In the genomic region with DNA sequence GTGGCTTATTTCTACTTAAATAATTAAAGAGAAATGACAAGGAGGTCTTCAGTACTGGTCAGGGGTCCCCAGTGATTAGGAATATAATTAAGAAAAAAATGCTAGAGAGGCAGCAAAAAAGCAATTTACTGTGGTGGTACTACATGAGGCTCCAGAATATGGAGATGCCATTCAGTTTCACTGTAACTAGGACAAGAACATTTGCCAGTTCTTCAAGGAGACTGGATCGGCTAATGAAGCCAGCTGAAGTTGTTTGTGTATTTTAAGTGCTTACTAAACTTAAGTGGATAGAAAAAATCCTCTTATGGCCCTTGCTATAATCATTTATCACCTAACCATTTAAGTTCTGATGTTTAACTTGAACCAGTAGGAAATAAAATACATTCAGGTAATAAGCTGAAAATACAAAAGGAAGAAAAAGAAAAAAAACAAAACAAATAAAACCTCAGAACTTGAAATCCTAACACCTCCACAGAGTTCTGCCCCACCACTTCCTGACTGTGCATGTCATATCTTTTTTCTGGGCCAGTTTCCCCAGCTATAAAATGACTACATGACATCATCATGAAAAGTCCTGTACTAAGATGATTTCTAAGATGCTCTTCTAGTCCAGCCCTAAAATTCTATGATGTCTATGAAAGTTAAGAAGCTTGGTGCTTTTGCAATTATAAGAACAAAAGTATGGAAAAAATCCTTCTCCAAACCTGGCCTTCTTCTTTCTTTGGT, we compare ENCODE assay signal across 10 cellular contexts.
A peak's percentile ranks its signal among the peaks of the same experiment; 100 is the strongest.
DNase-seq lines count a peak whose midpoint lies in the region; ATAC-seq, FAIRE-seq and TF ChIP-seq lines count a peak whose summit lies in the region.
"Had no signal": no experiment of that assay in that cellular context is flagged by ENCODE, and none has a peak within 500 bp of the region (broad histone marks: within the 10 kb centered on the region; RNA-seq: fewer than 3 reads in every experiment).

No MANE protein-coding gene starts in this region.

- H3K4me1 ChIP-seq in neural progenitor cell = peaks cover 8% of the 10 kb centered on the region
- no peaks in the 10 kb centered on the region for H3K4me1 ChIP-seq in kidney (ENCODE audit: control insufficient read depth in 1 of 2, insufficient read depth in 1 of 2, low read depth in 1 of 2, low read length in 2 of 2)

- H3K36me3 ChIP-seq in KOPT-K1 (ENCODE audit: insufficient read depth, low read length) = no peaks in the 10 kb centered on the region
- no peaks in the 10 kb centered on the region for H3K36me3 ChIP-seq in neural progenitor cell
- no peaks in the 10 kb centered on the region for H3K36me3 ChIP-seq in kidney (ENCODE audit: control insufficient read depth in 1 of 2, insufficient read depth in 2 of 2, low read length in 2 of 2)
- H3K36me3 ChIP-seq: heart right ventricle had no signal

- H3K79me2 ChIP-seq in neural progenitor cell (ENCODE audit: low read depth) = no peaks in the 10 kb centered on the region

- H3K27ac ChIP-seq in KOPT-K1 (ENCODE audit: low read depth, low read length, poor library complexity, severe bottlenecking) (peak overlapping the region; percentile 13), neural progenitor cell (no peak overlapping the region), kidney (ENCODE audit: low read depth in 2 of 2, low read length in 2 of 2) (no peak overlapping the region)

- TF ChIP-seq CTCF in neural progenitor cell (IDR thresholded peaks at IDR 0.05) (no peak), kidney (IDR thresholded peaks at IDR 0.05; ENCODE audit: borderline replicate concordance, extremely low read depth, insufficient read depth) (no peak)

- H3K27ac Mint-ChIP-seq in activated T-helper 17 cell treated with anti-CD3 and anti-CD28 coated beads, Interleukin-2, amount 50 U/mL, for 72 hours = peak overlapping the region; percentile 63
- H3K27ac Mint-ChIP-seq in neural progenitor cell = no peak overlapping the region
- H3K27ac Mint-ChIP-seq: dendritic cell treated with granulocyte-macrophage colony-stimulating factor and Interleukin-4, amounts not matched to agents 40 ng/mL and 50 ng/mL, for 4 days had no signal

- H3K9me3 ChIP-seq in KOPT-K1 (ENCODE audit: insufficient read depth, low read length, poor library complexity, severe bottlenecking) (no peaks in the 10 kb centered on the region), neural progenitor cell (ENCODE audit: low read depth) (no peaks in the 10 kb centered on the region), kidney (ENCODE audit: control insufficient read depth in 1 of 2, low read length in 2 of 2) (no peaks in the 10 kb centered on the region)

- no peaks in the 10 kb centered on the region for H3F3A ChIP-seq in neural progenitor cell (ENCODE audit: low read depth)

- intact Hi-C loops in kidney (cut with DNase I) = no loop called here

- ATAC-seq in activated T-helper 17 cell treated with anti-CD3 and anti-CD28 coated beads, Interleukin-2, amount 50 U/mL, for 72 hours (replicated peaks) = peak; percentile 80
- no peak for ATAC-seq in HG03196 (IDR thresholded peaks at IDR 0.05; ENCODE audit: unreplicated experiment)
- ATAC-seq: heart right ventricle had no signal

- peaks cover 4% of the 10 kb centered on the region for H3K9me3 Mint-ChIP-seq in activated T-helper 17 cell treated with anti-CD3 and anti-CD28 coated beads, Interleukin-2, amount 50 U/mL, for 72 hours
- H3K9me3 Mint-ChIP-seq in neural progenitor cell = no peaks in the 10 kb centered on the region

- no peak overlapping the region for H3K9ac ChIP-seq in neural progenitor cell
- no peak overlapping the region for H3K9ac ChIP-seq in kidney (ENCODE audit: low read length in 2 of 2)

- no peaks in the 10 kb centered on the region for H4K20me1 ChIP-seq in neural progenitor cell (ENCODE audit: low read depth)

- DNase-seq in EL = peak; percentile 37
- DNase-seq in neural progenitor cell (ENCODE audit: low spot score) = no peak
- DNase-seq in kidney = no peak
- no peak for DNase-seq in GF-D8 (lab: John Stamatoyannopoulos, UW)
- DNase-seq: heart right ventricle, NCI-H187 had no signal

- peaks cover 45% of the 10 kb centered on the region for H3K4me1 Mint-ChIP-seq in activated T-helper 17 cell treated with anti-CD3 and anti-CD28 coated beads, Interleukin-2, amount 50 U/mL, for 72 hours
- H3K4me1 Mint-ChIP-seq in neural progenitor cell = peaks cover 4% of the 10 kb centered on the region

- H3K4me3 ChIP-seq in neural progenitor cell (no peak overlapping the region), kidney (ENCODE audit: low read length in 2 of 2) (no peak overlapping the region)
- H3K4me3 ChIP-seq: heart right ventricle had no signal

- peak overlapping the region; percentile 59 for H3K4me3 Mint-ChIP-seq in activated T-helper 17 cell treated with anti-CD3 and anti-CD28 coated beads, Interleukin-2, amount 50 U/mL, for 72 hours
- H3K4me3 Mint-ChIP-seq in neural progenitor cell = no peak overlapping the region
- H3K4me3 Mint-ChIP-seq: dendritic cell treated with granulocyte-macrophage colony-stimulating factor and Interleukin-4, amounts not matched to agents 40 ng/mL and 50 ng/mL, for 4 days had no signal

- H2AFZ ChIP-seq in neural progenitor cell (replicated peaks) = peak overlapping the region; percentile 61

- H3K4me2 ChIP-seq in neural progenitor cell = no peak overlapping the region

- no peaks in the 10 kb centered on the region for H3K27me3 ChIP-seq in neural progenitor cell
- H3K27me3 ChIP-seq: heart right ventricle had no signal

- no peak for FAIRE-seq in kidney (lab: Jason Lieb, UNC)

- no peaks in the 10 kb centered on the region for H3K27me3 Mint-ChIP-seq in activated T-helper 17 cell treated with anti-CD3 and anti-CD28 coated beads, Interleukin-2, amount 50 U/mL, for 72 hours
- peaks cover 1% of the 10 kb centered on the region for H3K27me3 Mint-ChIP-seq in neural progenitor cell (ENCODE audit: insufficient read depth, low read depth)
- H3K27me3 Mint-ChIP-seq: dendritic cell treated with granulocyte-macrophage colony-stimulating factor and Interleukin-4, amounts not matched to agents 40 ng/mL and 50 ng/mL, for 4 days had no signal

- H3K36me3 Mint-ChIP-seq in activated T-helper 17 cell treated with anti-CD3 and anti-CD28 coated beads, Interleukin-2, amount 50 U/mL, for 72 hours (ENCODE audit: low read depth) = no peaks in the 10 kb centered on the region
- no peaks in the 10 kb centered on the region for H3K36me3 Mint-ChIP-seq in neural progenitor cell
